25 cellular contexts compared by ENCODE assay signal in the genomic region with DNA sequence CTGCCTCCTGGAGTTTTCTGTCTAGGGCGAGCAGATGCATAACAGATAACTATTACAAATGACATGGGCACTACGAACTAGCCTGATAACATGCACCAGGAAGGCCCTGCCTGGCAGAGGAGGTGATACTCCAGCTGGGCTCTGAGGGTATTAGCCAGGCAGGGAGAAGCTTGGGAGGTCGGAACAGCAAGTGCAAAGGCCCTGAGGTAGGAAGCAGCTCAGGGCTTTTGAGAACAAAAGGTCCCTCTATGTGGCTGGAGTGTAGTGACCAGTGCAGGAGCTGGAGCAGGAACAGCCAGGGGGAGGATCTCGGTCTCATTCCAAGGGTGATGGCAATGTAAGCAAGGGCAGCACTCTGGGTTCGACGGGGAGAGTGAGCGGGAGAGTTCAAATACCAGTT.
"Had no signal": no experiment of that assay in that cellular context is flagged by ENCODE, and none has a peak within 500 bp of the region (broad histone marks: within the 10 kb centered on the region; RNA-seq: fewer than 3 reads in every experiment).

No MANE protein-coding gene starts in this region.

- H3K9me3 Mint-ChIP-seq: T-cell; T-helper 1 cell treated with Interleukin-12 subunit alpha and Interleukin-12 subunit beta and Interleukin-4 antibody, amounts not matched to agents 30 μg/mL and 1 μg/mL, for 36 hours had no signal

- H3K4me3 Mint-ChIP-seq: T-cell; T-helper 1 cell treated with Interleukin-12 subunit alpha and Interleukin-12 subunit beta and Interleukin-4 antibody, amounts not matched to agents 30 μg/mL and 1 μg/mL, for 36 hours had no signal

- DNase-seq: IMR-90, Karpas-422, KG1, MM.1S, NCI-H1092 treated with DMSO at 0.1 percent for 48 hours, NCI-H1436, NCI-H187, NCI-H2029, NCI-H2081 treated with DMSO at 0.1 percent for 48 hours, NCI-H345, NCI-H446 treated with DMSO at 0.1 percent for 48 hours, NCI-H510A treated with DMSO at 0.1 percent for 48 hours, NCI-H526 treated with DMSO at 0.1 percent for 48 hours, NCI-H748 treated with DMSO at 0.1 percent for 48 hours, OCI-M1, PC-9, Peyer's patch, SIG-M5, SK-N-SH, SW 1271, T-cell had no signal

- H3K9me3 ChIP-seq: Peyer's patch, SJSA1, SK-N-SH had no signal

- H3K4me1 ChIP-seq: Peyer's patch, SJSA1 had no signal

- H3K27me3 ChIP-seq: Peyer's patch, SJSA1 had no signal

- H3K4me3 ChIP-seq: PC-9, Peyer's patch, SJSA1 had no signal

- H3K36me3 ChIP-seq: Peyer's patch, SJSA1 had no signal

- H3K36me3 Mint-ChIP-seq: T-cell had no signal

- H3K4me2 ChIP-seq: PC-9, SK-N-SH had no signal

- H3K9ac ChIP-seq: SK-N-SH had no signal

- H3K27ac Mint-ChIP-seq: T-helper 1 cell treated with Interleukin-12 subunit alpha and Interleukin-12 subunit beta and Interleukin-4 antibody, amounts not matched to agents 30 μg/mL and 1 μg/mL, for 36 hours had no signal

- H3K27me3 Mint-ChIP-seq: T-cell had no signal

- H3K27ac ChIP-seq: PC-9, Peyer's patch, SJSA1 had no signal

- ATAC-seq: HepG2, Right ventricle myocardium inferior, T-cell had no signal
